Comparison of ENCODE assay signal across 10 cellular contexts in genomic region chr3:150106752-150107428, GRCh38.
DNase-seq lines count a peak whose midpoint lies in the region; ATAC-seq and TF ChIP-seq lines count a peak whose summit lies in the region.
"Had no signal": no experiment of that assay in that cellular context is flagged by ENCODE, and none has a peak within 500 bp of the region (broad histone marks: within the 10 kb centered on the region; RNA-seq: fewer than 3 reads in every experiment).

No MANE protein-coding gene starts in this region.

- no peak overlapping the region for H3K4me3 Mint-ChIP-seq in GM23338

- no peaks in the 10 kb centered on the region for H3K36me3 Mint-ChIP-seq in GM23338 (ENCODE audit: low read depth)

- no peaks in the 10 kb centered on the region for H4K20me1 ChIP-seq in GM23338 (replicated peaks; ENCODE audit: insufficient read depth)

- H3K27me3 ChIP-seq in GM23338 (ENCODE audit: insufficient read depth), result no peaks in the 10 kb centered on the region

- no peak overlapping the region for H3K4me2 ChIP-seq in GM23338
- H3K4me2 ChIP-seq: PC-9 had no signal

- POLR2A ChIA-PET in RWPE1 (lab: Yijun Ruan, JAX; ENCODE audit: low non-redundant PET), result no interaction called here

- no peaks in the 10 kb centered on the region for H3K27me3 Mint-ChIP-seq in GM23338 (ENCODE audit: insufficient read depth, low read depth, poor library complexity)

- H2AFZ ChIP-seq in GM23338, result peak overlapping the region; percentile 56; the same call in 1 of the 2 replicates
- H2AFZ ChIP-seq: PC-9 had no signal

- H3K27ac ChIP-seq in GM23338 (ENCODE audit: low read depth) (no peak overlapping the region), RWPE1 (no peak overlapping the region)
- H3K27ac ChIP-seq: PC-9 had no signal

- DNase-seq in GM23338 (ENCODE audit: low spot score) (no peak), NCI-H69 (lab: John Stamatoyannopoulos, UW) (peak; percentile 96), epithelial cell of esophagus (ENCODE audit: low read depth) (peak; percentile 49), renal cortical epithelial cell (ENCODE audit: low read depth) (peak; percentile 83), RWPE1 (ENCODE audit: low spot score) (no peak), GM20000 (ENCODE audit: low spot score) (no peak)
- DNase-seq: hypothalamus had no signal

- H3K27ac Mint-ChIP-seq in GM23338, result no peak overlapping the region

- no peaks in the 10 kb centered on the region for H3K79me2 ChIP-seq in GM23338 (replicated peaks; ENCODE audit: insufficient read depth)

- H3K9me3 Mint-ChIP-seq in GM23338, result peaks cover 2% of the 10 kb centered on the region; the same call in 2 of the 3 replicates

- ATAC-seq in GM23338, result peak; percentile 89
- ATAC-seq in HG03097 (IDR thresholded peaks at IDR 0.05; ENCODE audit: low FRiP score, unreplicated experiment), result no peak
- ATAC-seq in HG02970 (IDR thresholded peaks at IDR 0.05; ENCODE audit: low FRiP score, unreplicated experiment), result no peak

- no peak for TF ChIP-seq CTCF in GM23338 (conservative IDR thresholded peaks at IDR 0.05; ENCODE audit: low read depth in 2 of 2)
- no peak for TF ChIP-seq CTCF in epithelial cell of esophagus (IDR thresholded peaks at IDR 0.05; ENCODE audit: insufficient read depth, low read depth, low read length, missing control alignments)
- no peak for TF ChIP-seq CTCF in RWPE1 (conservative IDR thresholded peaks at IDR 0.05; ENCODE audit: low read depth)
- TF ChIP-seq CTCF in GM20000 (IDR thresholded peaks at IDR 0.05; ENCODE audit: extremely low read depth, missing control alignments), result no peak

- H3K4me1 Mint-ChIP-seq in GM23338, result peaks cover 23% of the 10 kb centered on the region

- 0 out of 2 replicates have a peak, but pooled peaks cover 3% of the 10 kb centered on the region for H3K9me2 ChIP-seq in GM23338 (ENCODE audit: insufficient read depth)

- CTCF ChIA-PET in RWPE1 (lab: Yijun Ruan, JAX), result interaction anchor here (0.7 kb wide), 1 partner anchor 8 kb away, joined by 3 read pairs; no protein-coding TSS in a partner anchor

- peaks cover 15% of the 10 kb centered on the region for H3K4me1 ChIP-seq in GM23338 (ENCODE audit: insufficient read depth)

- H3K36me3 ChIP-seq in GM23338 (ENCODE audit: insufficient read depth), result no peaks in the 10 kb centered on the region

- no peak overlapping the region for H3K4me3 ChIP-seq in GM23338
- H3K4me3 ChIP-seq in epithelial cell of esophagus (ENCODE audit: low read length), result no peak overlapping the region
- H3K4me3 ChIP-seq: PC-9 had no signal

- H3F3A ChIP-seq in GM23338 (replicated peaks; ENCODE audit: low read depth), result no peaks in the 10 kb centered on the region

TF ChIP-seq in GM23338, 12 proteins besides CTCF, POLR2A, EP300 and RAD21 (continues in another document):
- no peak for TF ChIP-seq ETS1 (IDR thresholded peaks at IDR 0.05)
- no peak for TF ChIP-seq POLR2AphosphoS5 (IDR thresholded peaks at IDR 0.05; ENCODE audit: low read depth)
- TF ChIP-seq CREB1 (CRISPR knock-in tag; IDR thresholded peaks at IDR 0.05; ENCODE audit: low read depth), result no peak
- TF ChIP-seq NANOG (IDR thresholded peaks at IDR 0.05; ENCODE audit: borderline replicate concordance), result no peak
- no peak for TF ChIP-seq ZNF114 (CRISPR knock-in tag; IDR thresholded peaks at IDR 0.05)
- TF ChIP-seq REST (IDR thresholded peaks at IDR 0.05; ENCODE audit: unreplicated experiment), result no peak
- TF ChIP-seq ZNF331 (CRISPR knock-in tag; IDR thresholded peaks at IDR 0.05; ENCODE audit: low read depth), result no peak
- no peak for TF ChIP-seq EZH2 (IDR thresholded peaks at IDR 0.05; ENCODE audit: low read depth, unreplicated experiment)
- no peak for TF ChIP-seq JUNB (IDR thresholded peaks at IDR 0.05; ENCODE audit: unreplicated experiment)
- no peak for TF ChIP-seq STAT1 (IDR thresholded peaks at IDR 0.05; ENCODE audit: unreplicated experiment)

Comparison
In these comparisons a context has a peak if more than half of its experiments do, and no peak if none do; other contexts are left out.
1. DNase-seq: peak in NCI-H69 (single experiment), epithelial cell of esophagus (single experiment) and renal cortical epithelial cell (single experiment); none in GM23338 (single experiment), RWPE1 (single experiment) and GM20000 (single experiment).